In genomic region chr3:166372571-166373106, GRCh38 we compare ENCODE assay signal across 19 cellular contexts.
A peak's percentile ranks its signal among the peaks of the same experiment; 100 is the strongest.
DNase-seq lines count a peak whose midpoint lies in the region; FAIRE-seq and TF ChIP-seq lines count a peak whose summit lies in the region.
"Had no signal": no experiment of that assay in that cellular context is flagged by ENCODE, and none has a peak within 500 bp of the region (broad histone marks: within the 10 kb centered on the region; RNA-seq: fewer than 3 reads in every experiment).

No MANE protein-coding gene starts in this region.

- no peaks in the 10 kb centered on the region for H4K20me1 ChIP-seq in neural cell (ENCODE audit: insufficient read depth)
- no peaks in the 10 kb centered on the region for H4K20me1 ChIP-seq in OCI-LY7 (ENCODE audit: insufficient read depth, low read length)
- H4K20me1 ChIP-seq: BLaER1 treated with 17β-estradiol and CSF1 and Interleukin-3, amounts not matched to agents 10 nM and 100 nM had no signal

- H3F3A ChIP-seq in neural cell (ENCODE audit: insufficient read depth, low read length, poor library complexity, severe bottlenecking) = no peaks in the 10 kb centered on the region

- H3K36me3 ChIP-seq in neural cell (ENCODE audit: insufficient read depth, low read length) (no peaks in the 10 kb centered on the region), OCI-LY7 (ENCODE audit: insufficient read depth, low read length) (no peaks in the 10 kb centered on the region)
- H3K36me3 ChIP-seq: BLaER1 treated with 17β-estradiol and CSF1 and Interleukin-3, amounts not matched to agents 10 nM and 100 nM had no signal

- no peak overlapping the region for H2AFZ ChIP-seq in neural cell (ENCODE audit: low read depth, low read length)
- H2AFZ ChIP-seq in OCI-LY7 (ENCODE audit: low read length) = no peak overlapping the region

- H3K4me3 ChIP-seq in neural cell (ENCODE audit: low read length) (no peak overlapping the region), OCI-LY7 (ENCODE audit: low read depth, low read length, poor library complexity, severe bottlenecking) (no peak overlapping the region)
- H3K4me3 ChIP-seq: A549; BLaER1 treated with 17β-estradiol and CSF1 and Interleukin-3, amounts not matched to agents 10 nM and 100 nM had no signal

- H3K79me2 ChIP-seq in neural cell (replicated peaks; ENCODE audit: insufficient read depth, low read length) (no peaks in the 10 kb centered on the region), OCI-LY7 (ENCODE audit: insufficient read depth, low read depth, low read length) (no peaks in the 10 kb centered on the region)

- no TSS peak for BruUV-seq in OCI-LY7 (replicated peaks; lab: Mats Ljungman, UMichigan)

- no peak overlapping the region for H3K9ac ChIP-seq in neural cell (ENCODE audit: low read length)
- H3K9ac ChIP-seq: BLaER1 treated with 17β-estradiol and CSF1 and Interleukin-3, amounts not matched to agents 10 nM and 100 nM had no signal

- peak; percentile 13 for DNase-seq in COLO829 (ENCODE audit: low spot score)
- no peak for DNase-seq in H54 (ENCODE audit: insufficient read length, low spot score)
- DNase-seq in foreskin melanocyte = peak; percentile 57
- DNase-seq in OCI-LY7 (ENCODE audit: low spot score) = no peak
- DNase-seq in MV-4-11 (lab: John Stamatoyannopoulos, UW) = no peak
- no peak for DNase-seq in LoVo (ENCODE audit: low spot score)
- DNase-seq: AML-193; CD4-positive, alpha-beta T cell; CD8-positive, alpha-beta T cell; COR-L47; DMS79 treated with DMSO at 0.1 percent for 48 hours; GF-D8 had no signal

- H3K4me1 ChIP-seq in OCI-LY7 (ENCODE audit: insufficient read depth, low read length, poor library complexity, severe bottlenecking) = no peaks in the 10 kb centered on the region
- H3K4me1 ChIP-seq: A549 had no signal

- TF ChIP-seq POLR2A in H54 (IDR thresholded peaks at IDR 0.05; ENCODE audit: low read depth, low read length) = no peak

- H3K27me3 ChIP-seq in neural cell (ENCODE audit: insufficient read depth, low read depth, low read length) = no peaks in the 10 kb centered on the region
- H3K27me3 ChIP-seq: BLaER1 treated with 17β-estradiol and CSF1 and Interleukin-3, amounts not matched to agents 10 nM and 100 nM had no signal

- H3K27ac ChIP-seq in neural cell (ENCODE audit: low read length) (no peak overlapping the region), OCI-LY7 (ENCODE audit: low read depth, low read length, poor library complexity, severe bottlenecking) (no peak overlapping the region)
- H3K27ac ChIP-seq: 22Rv1; A549; BLaER1 treated with 17β-estradiol and CSF1 and Interleukin-3, amounts not matched to agents 10 nM and 100 nM; C4-2B had no signal

- intact Hi-C loops in OCI-LY7 (cut with micrococcal nuclease; ENCODE audit: unreplicated experiment) = no loop called here

- TF ChIP-seq EP300 in neural cell (conservative IDR thresholded peaks at IDR 0.05; ENCODE audit: poor library complexity, severe bottlenecking) = peak; percentile 95

- H3K4me2 ChIP-seq in neural cell (ENCODE audit: low read length) = peak overlapping the region; percentile 10
- no peak overlapping the region for H3K4me2 ChIP-seq in OCI-LY7 (ENCODE audit: low read length)
- H3K4me2 ChIP-seq: A549; BLaER1 treated with 17β-estradiol and CSF1 and Interleukin-3, amounts not matched to agents 10 nM and 100 nM had no signal

- H3K9me3 ChIP-seq in neural cell (ENCODE audit: low read length) (no peaks in the 10 kb centered on the region), OCI-LY7 (ENCODE audit: low read length) (no peaks in the 10 kb centered on the region)
- H3K9me3 ChIP-seq: A549 had no signal

- H3K9me2 ChIP-seq in neural cell (ENCODE audit: insufficient read depth, low read length) = no peaks in the 10 kb centered on the region
- H3K9me2 ChIP-seq in OCI-LY7 (ENCODE audit: insufficient read depth, low read length) = no peaks in the 10 kb centered on the region

- FAIRE-seq in H54 (lab: Jason Lieb, UNC) = peak; percentile 11
- FAIRE-seq: A549, GM12891, GM19239 had no signal

- TF ChIP-seq RAD21 in neural cell (conservative IDR thresholded peaks at IDR 0.05) = no peak

- CTCF ChIA-PET in OCI-LY7 (lab: Charles Lee; ENCODE audit: unreplicated experiment) = no interaction called here

- POLR2A ChIA-PET in OCI-LY7 (lab: Charles Lee) = no interaction called here

- no peak for TF ChIP-seq CTCF in neural cell (IDR thresholded peaks at IDR 0.05; ENCODE audit: poor library complexity, severe bottlenecking)
- no peak for TF ChIP-seq CTCF in OCI-LY7 (conservative IDR thresholded peaks at IDR 0.05; ENCODE audit: low read length)

TF ChIP-seq in neural cell, 6 proteins besides CTCF, POLR2A, EP300 and RAD21:
- TF ChIP-seq EZH2 (IDR thresholded peaks at IDR 0.05; ENCODE audit: borderline replicate concordance, insufficient read depth, low read length, poor library complexity, severe bottlenecking) = no peak
- no peak for TF ChIP-seq MXI1 (conservative IDR thresholded peaks at IDR 0.05; ENCODE audit: poor library complexity, severe bottlenecking)
- no peak for TF ChIP-seq TAF1 (IDR thresholded peaks at IDR 0.05; ENCODE audit: low read depth)
- no peak for TF ChIP-seq SMC3 (conservative IDR thresholded peaks at IDR 0.05; ENCODE audit: poor library complexity)
- no peak for TF ChIP-seq REST (IDR thresholded peaks at IDR 0.05; ENCODE audit: borderline replicate concordance)
- peak; percentile 69 for TF ChIP-seq POLR2AphosphoS5 (IDR thresholded peaks at IDR 0.05)

Comparison
In these comparisons a context has a peak if more than half of its experiments do, and no peak if none do; other contexts are left out.
1. DNase-seq: peak in COLO829 (single experiment) and foreskin melanocyte (single experiment); none in H54 (single experiment), OCI-LY7 (single experiment), MV-4-11 (single experiment) and LoVo (single experiment).